Comparison of ENCODE assay signal across 1 cellular context in genomic region chr12:614727-615060, GRCh38.
TF ChIP-seq lines count a peak whose summit lies in the region.

No MANE protein-coding gene starts in this region.

TF ChIP-seq in HepG2, 621 proteins besides CTCF, POLR2A, EP300 and RAD21 (continued from another document):
- no peak for TF ChIP-seq ATF6 (CRISPR knock-in tag; conservative IDR thresholded peaks at IDR 0.05)
- peak; percentile 41; the same call in 1 of the 2 replicates for TF ChIP-seq ZNF501 (CRISPR knock-in tag; IDR thresholded peaks at IDR 0.05)
- no peak for TF ChIP-seq ZBTB26 (CRISPR knock-in tag; IDR thresholded peaks at IDR 0.05; ENCODE audit: borderline replicate concordance)
- TF ChIP-seq ZNF383 (CRISPR knock-in tag; IDR thresholded peaks at IDR 0.05; ENCODE audit: borderline replicate concordance) = no peak
- TF ChIP-seq HOXD1 (CRISPR knock-in tag; IDR thresholded peaks at IDR 0.05) = no peak
- 0 out of 2 replicates have a peak, but pooled peaks have one; percentile 5 for TF ChIP-seq ZFP37 (CRISPR knock-in tag; IDR thresholded peaks at IDR 0.05; ENCODE audit: borderline replicate concordance)
- TF ChIP-seq MED1 (CRISPR knock-in tag; IDR thresholded peaks at IDR 0.05) = no peak
- TF ChIP-seq RARA (CRISPR knock-in tag; IDR thresholded peaks at IDR 0.05) = peak; percentile 60
- no peak for TF ChIP-seq ZGPAT (CRISPR knock-in tag; IDR thresholded peaks at IDR 0.05)
- peak; percentile 24; the same call in 1 of the 2 replicates for TF ChIP-seq ZFX (CRISPR knock-in tag; IDR thresholded peaks at IDR 0.05; ENCODE audit: low read depth)
- no peak for TF ChIP-seq ELF4 (CRISPR knock-in tag; IDR thresholded peaks at IDR 0.05; ENCODE audit: borderline replicate concordance)
- no peak for TF ChIP-seq TRAFD1 (CRISPR knock-in tag; IDR thresholded peaks at IDR 0.05; ENCODE audit: borderline replicate concordance)
- no peak for TF ChIP-seq TFAP4 (IDR thresholded peaks at IDR 0.05; ENCODE audit: borderline replicate concordance, low read depth)
- no peak for TF ChIP-seq TBX3 (IDR thresholded peaks at IDR 0.05; ENCODE audit: borderline replicate concordance)
